ENCODE assay signal across 8 cellular contexts in genomic region chr7:24574365-24574764, GRCh38. TPM values are rescaled to one million over a fixed set of nuclear protein-coding genes. Genes with fewer than 3 reads are reported as not detected.
DNase-seq lines count a peak whose midpoint lies in the region; TF ChIP-seq lines count a peak whose summit lies in the region.

No MANE protein-coding gene starts in this region.

- CTCF ChIA-PET in activated CD4-positive, alpha-beta memory T cell treated with anti-CD3 and anti-CD28 coated beads for 36 hours (lab: Charles Lee): interaction anchor here (0.5 to 5.5 kb wide), 6 partner anchors 9 to 1238 kb away, joined by 3 to 69 read pairs (median 3); no protein-coding TSS in a partner anchor

- peak overlapping the region; percentile 80 for H3K27ac Mint-ChIP-seq in T-helper 2 cell treated with Interferon-gamma antibody and Interleukin-4, amounts not matched to agents 5 μg/mL and 100 μg/mL, for 36 hours
- peak overlapping the region; percentile 70 for H3K27ac Mint-ChIP-seq in activated CD4-positive, alpha-beta memory T cell treated with anti-CD3 and anti-CD28 coated beads for 36 hours

- H3K27me3 ChIP-seq in stomach: peaks cover 0 to 39% (median 0%) of the 10 kb centered on the region in 3 donors

- H3K4me3 ChIP-seq in iPS-11a (ENCODE audit: low read depth, low read length) (peak overlapping the region; percentile 73), stomach (peak overlapping the region; percentile 76 to 90 (median 82))

- DNase-seq in T-helper 2 cell treated with Interferon-gamma antibody and Interleukin-4, amounts not matched to agents 5 μg/mL and 100 μg/mL, for 36 hours (ENCODE audit: low spot score): no peak
- DNase-seq in T-helper 2 cell: no peak
- DNase-seq in activated CD4-positive, alpha-beta memory T cell treated with anti-CD3 and anti-CD28 coated beads for 36 hours: no peak
- DNase-seq in stomach: no peak
- no peak for DNase-seq in KG1 (lab: John Stamatoyannopoulos, UW)
- DNase-seq in NCI-H146 treated with DMSO at 0.1 percent for 48 hours (lab: John Stamatoyannopoulos, UW; ENCODE audit: unreplicated experiment): no peak
- no peak for DNase-seq in NCI-H2081 treated with DMSO at 0.1 percent for 48 hours (lab: John Stamatoyannopoulos, UW)

- 11 to 17% (median 13%) methylated on average over 11 of the region's 11 CpGs for WGBS in stomach, 5 donors

- peaks cover 32% of the 10 kb centered on the region for H3K4me1 Mint-ChIP-seq in T-helper 2 cell treated with Interferon-gamma antibody and Interleukin-4, amounts not matched to agents 5 μg/mL and 100 μg/mL, for 36 hours (ENCODE audit: low read depth)
- H3K4me1 Mint-ChIP-seq in activated CD4-positive, alpha-beta memory T cell treated with anti-CD3 and anti-CD28 coated beads for 36 hours (ENCODE audit: low read depth): peaks cover 29% of the 10 kb centered on the region

- intact Hi-C loops in activated CD4-positive, alpha-beta memory T cell treated with anti-CD3 and anti-CD28 coated beads for 36 hours (cut with micrococcal nuclease): loop anchor here (5.0 to 10.0 kb wide), 5 partner anchors 172 to 977 kb away; partner anchors contain the start of genes CCDC126 and FAM221A
- intact Hi-C loops in stomach (cut with DNase I; ENCODE audit: low total_unique reads): no loop called here

- H3K27me3 Mint-ChIP-seq in T-helper 2 cell treated with Interferon-gamma antibody and Interleukin-4, amounts not matched to agents 5 μg/mL and 100 μg/mL, for 36 hours (ENCODE audit: low read depth): peaks cover 32% of the 10 kb centered on the region
- H3K27me3 Mint-ChIP-seq in activated CD4-positive, alpha-beta memory T cell treated with anti-CD3 and anti-CD28 coated beads for 36 hours: peaks cover 3% of the 10 kb centered on the region

- TF ChIP-seq EP300 in stomach (IDR thresholded peaks at IDR 0.05): no peak

- no peaks in the 10 kb centered on the region for H3K36me3 ChIP-seq in stomach

- TF ChIP-seq CTCF in stomach (IDR thresholded peaks at IDR 0.05): no peak

- no peaks in the 10 kb centered on the region for H3K36me3 Mint-ChIP-seq in T-helper 2 cell treated with Interferon-gamma antibody and Interleukin-4, amounts not matched to agents 5 μg/mL and 100 μg/mL, for 36 hours (ENCODE audit: low read depth)
- H3K36me3 Mint-ChIP-seq in activated CD4-positive, alpha-beta memory T cell treated with anti-CD3 and anti-CD28 coated beads for 36 hours: no peaks in the 10 kb centered on the region

- peak overlapping the region; percentile 52 to 86 (median 83) for H3K27ac ChIP-seq in stomach

- H3K9me3 Mint-ChIP-seq in T-helper 2 cell treated with Interferon-gamma antibody and Interleukin-4, amounts not matched to agents 5 μg/mL and 100 μg/mL, for 36 hours: no peaks in the 10 kb centered on the region
- no peaks in the 10 kb centered on the region for H3K9me3 Mint-ChIP-seq in activated CD4-positive, alpha-beta memory T cell treated with anti-CD3 and anti-CD28 coated beads for 36 hours

- H3K9me3 ChIP-seq in stomach: no peaks in the 10 kb centered on the region

- no peak for TF ChIP-seq POLR2A in stomach (IDR thresholded peaks at IDR 0.05)

- H3K4me1 ChIP-seq in stomach: peaks cover 4 to 21% (median 17%) of the 10 kb centered on the region in 4 donors

- POLR2A ChIA-PET in activated CD4-positive, alpha-beta memory T cell treated with anti-CD3 and anti-CD28 coated beads for 36 hours (lab: Charles Lee): no interaction called here

- H3K4me3 Mint-ChIP-seq in T-helper 2 cell treated with Interferon-gamma antibody and Interleukin-4, amounts not matched to agents 5 μg/mL and 100 μg/mL, for 36 hours: peak overlapping the region; percentile 92
- H3K4me3 Mint-ChIP-seq in activated CD4-positive, alpha-beta memory T cell treated with anti-CD3 and anti-CD28 coated beads for 36 hours: peak overlapping the region; percentile 83

RNA-seq across cellular contexts. Expression of gene PALS2, which starts 1.1 kb away (rescaled TPM):
- 10 to 100 TPM; 21.0 to 22.9 TPM for total RNA-seq in activated CD4-positive, alpha-beta memory T cell treated with anti-CD3 and anti-CD28 coated beads for 36 hours
- total RNA-seq in stomach: 10 to 100 TPM in 2 of 5 donors, 1 to 10 TPM in 2, under 1 TPM in 1; 0.58 to 27.0 (median 8.9) TPM
- 1 to 10 TPM; 1.3 to 3.5 (median 3.2) TPM for polyA plus RNA-seq in stomach
